Comparison of ENCODE assay signal across 1 cellular context in the genomic region with DNA sequence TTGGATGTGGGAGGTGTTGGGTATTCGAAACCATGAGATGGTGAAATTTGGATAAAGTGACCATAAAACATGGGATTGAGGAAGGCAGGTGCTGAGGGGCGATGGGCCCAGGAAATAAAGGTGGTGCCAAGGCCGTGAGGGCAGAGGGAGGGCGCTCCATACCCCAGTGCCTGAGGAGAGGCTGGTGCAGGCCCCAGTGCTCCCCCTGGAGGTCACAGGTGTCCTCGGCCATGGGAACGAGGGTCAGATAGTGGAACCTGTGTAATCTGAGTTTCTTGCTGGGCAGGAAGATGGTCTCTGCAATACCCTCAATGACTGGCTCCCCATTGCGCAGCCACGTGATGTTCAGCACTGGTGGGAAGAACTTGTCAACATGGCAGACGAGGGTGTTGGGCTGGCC.
TF ChIP-seq lines count a peak whose summit lies in the region.

No MANE protein-coding gene starts in this region.

TF ChIP-seq in H1, 55 proteins besides CTCF, POLR2A, EP300 and RAD21:
- TF ChIP-seq CHD1 (IDR thresholded peaks at IDR 0.05; ENCODE audit: low read depth, low read length) (no peak), SAP30 (IDR thresholded peaks at IDR 0.05; ENCODE audit: insufficient read depth, insufficient replicate concordance, low read length) (no peak), JUND (IDR thresholded peaks at IDR 0.05; ENCODE audit: low read length) (no peak), SIN3A (conservative IDR thresholded peaks at IDR 0.05 in 1 of 2, IDR thresholded peaks at IDR 0.05 in 1 of 2; ENCODE audit: low read depth in 1 of 2, low read length in 2 of 2) (0 out of 4 replicates have a peak, but pooled peaks of 1 of the 2 experiments have one; percentile 23), RBBP5 (IDR thresholded peaks at IDR 0.05; ENCODE audit: borderline replicate concordance, low read depth, low read length) (no peak), USF2 (IDR thresholded peaks at IDR 0.05; ENCODE audit: low read length) (0 out of 2 replicates have a peak, but pooled peaks have one; percentile 34), RFX5 (IDR thresholded peaks at IDR 0.05; ENCODE audit: borderline replicate concordance, low read depth, low read length) (peak; percentile 50; the same call in 1 of the 2 replicates), YY1 (IDR thresholded peaks at IDR 0.05; ENCODE audit: low read depth, low read length) (peak; percentile 70; the same call in 1 of the 2 replicates), TAF1 (IDR thresholded peaks at IDR 0.05; ENCODE audit: low read depth, low read length) (no peak)
- TF ChIP-seq, protein P1, sequence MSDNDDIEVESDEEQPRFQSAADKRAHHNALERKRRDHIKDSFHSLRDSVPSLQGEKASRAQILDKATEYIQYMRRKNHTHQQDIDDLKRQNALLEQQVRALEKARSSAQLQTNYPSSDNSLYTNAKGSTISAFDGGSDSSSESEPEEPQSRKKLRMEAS (IDR thresholded peaks at IDR 0.05), result peak; percentile 79
- TF ChIP-seq, protein P2, sequence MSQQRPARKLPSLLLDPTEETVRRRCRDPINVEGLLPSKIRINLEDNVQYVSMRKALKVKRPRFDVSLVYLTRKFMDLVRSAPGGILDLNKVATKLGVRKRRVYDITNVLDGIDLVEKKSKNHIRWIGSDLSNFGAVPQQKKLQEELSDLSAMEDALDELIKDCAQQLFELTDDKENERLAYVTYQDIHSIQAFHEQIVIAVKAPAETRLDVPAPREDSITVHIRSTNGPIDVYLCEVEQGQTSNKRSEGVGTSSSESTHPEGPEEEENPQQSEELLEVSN (IDR thresholded peaks at IDR 0.05), result peak; percentile 85
